Comparison of ENCODE assay signal across 9 cellular contexts in the genomic region with DNA sequence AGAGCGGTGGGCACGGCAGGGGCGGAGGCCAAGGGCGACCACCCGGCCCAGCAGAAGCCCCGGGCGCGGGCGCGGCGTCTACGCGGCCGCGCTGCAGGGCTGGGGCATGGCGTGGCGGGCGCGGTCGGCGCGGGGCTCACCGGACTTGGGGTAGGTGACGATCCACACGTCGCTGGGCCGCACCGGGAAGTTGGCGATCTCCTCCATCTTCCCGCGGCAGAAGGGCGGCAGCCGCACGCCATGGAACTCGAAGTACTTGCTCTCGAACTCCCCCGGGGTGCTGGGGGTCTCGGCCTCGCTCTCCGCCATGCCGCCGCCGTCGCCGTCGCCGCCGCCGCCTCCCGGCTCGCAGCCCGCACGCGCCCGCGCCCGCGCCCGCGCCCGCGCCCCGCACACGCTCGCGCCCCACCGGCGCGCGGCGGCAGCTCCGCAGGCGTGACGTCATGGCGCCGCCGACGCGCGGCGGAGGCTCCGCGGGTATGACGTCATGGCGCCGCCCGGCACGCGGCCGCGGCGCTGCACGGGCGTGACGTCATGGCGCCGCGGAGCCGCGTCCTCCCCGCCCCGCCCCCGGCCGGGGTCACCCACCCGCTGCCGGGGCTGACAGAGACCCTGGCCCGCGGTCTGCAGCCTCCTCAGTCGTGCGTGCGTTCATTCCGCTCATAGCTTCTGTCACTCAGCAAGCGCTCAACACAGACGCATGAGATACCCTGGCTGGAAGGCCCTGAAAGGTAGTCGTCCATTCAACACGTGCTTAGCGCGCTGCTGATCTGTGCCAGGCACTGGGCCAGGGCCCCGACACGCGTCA. TPM values are rescaled to one million over a fixed set of nuclear protein-coding genes. Genes with fewer than 3 reads are reported as not detected.
DNase-seq lines count a peak whose midpoint lies in the region; ATAC-seq and TF ChIP-seq lines count a peak whose summit lies in the region.
"Had no signal": no experiment of that assay in that cellular context is flagged by ENCODE, and none has a peak within 500 bp of the region (broad histone marks: within the 10 kb centered on the region; RNA-seq: fewer than 3 reads in every experiment).

A gene with protein sequence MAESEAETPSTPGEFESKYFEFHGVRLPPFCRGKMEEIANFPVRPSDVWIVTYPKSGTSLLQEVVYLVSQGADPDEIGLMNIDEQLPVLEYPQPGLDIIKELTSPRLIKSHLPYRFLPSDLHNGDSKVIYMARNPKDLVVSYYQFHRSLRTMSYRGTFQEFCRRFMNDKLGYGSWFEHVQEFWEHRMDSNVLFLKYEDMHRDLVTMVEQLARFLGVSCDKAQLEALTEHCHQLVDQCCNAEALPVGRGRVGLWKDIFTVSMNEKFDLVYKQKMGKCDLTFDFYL (minus strand): TSS at position 440 of the 808 bp plus-strand sequence. CDS start 131 bp downstream, at position 309.

- H3K36me3 ChIP-seq in hepatocyte (replicated peaks; ENCODE audit: insufficient read depth, low read depth) = no peaks in the 10 kb centered on the region

- H3K9me3 Mint-ChIP-seq in activated T-cell treated with anti-CD3 and anti-CD28 coated beads, Interleukin-2, amount 50 U/mL, for 4 hours = peaks cover under 1% of the 10 kb centered on the region
- H3K9me3 Mint-ChIP-seq in stimulated activated effector memory CD8-positive, alpha-beta T cell treated with anti-CD3 and anti-CD28 coated beads, Interleukin-12 subunit alpha, Interleukin-12 subunit beta, amount 100 ng/mL, for 72 hours = no peaks in the 10 kb centered on the region

- H3K27ac ChIP-seq in VCaP (peak within 1 kb of the TSS; percentile 57), hepatocyte (no peak within 1 kb of the TSS)

- H3K4me3 ChIP-seq in hepatocyte = peak within 1 kb of the TSS; percentile 20

- no peaks in the 10 kb centered on the region for H3K4me1 Mint-ChIP-seq in activated T-cell treated with anti-CD3 and anti-CD28 coated beads, Interleukin-2, amount 50 U/mL, for 4 hours (ENCODE audit: low read depth)
- H3K4me1 Mint-ChIP-seq in stimulated activated effector memory CD8-positive, alpha-beta T cell treated with anti-CD3 and anti-CD28 coated beads, Interleukin-12 subunit alpha, Interleukin-12 subunit beta, amount 100 ng/mL, for 72 hours = no peaks in the 10 kb centered on the region

- H3K4me2 ChIP-seq in hepatocyte = peak within 1 kb of the TSS; percentile 86

- H3K27ac Mint-ChIP-seq in stimulated activated effector memory CD8-positive, alpha-beta T cell treated with anti-CD3 and anti-CD28 coated beads, Interleukin-12 subunit alpha, Interleukin-12 subunit beta, amount 100 ng/mL, for 72 hours = no peak within 1 kb of the TSS

- no peaks in the 10 kb centered on the region for H3K9me3 ChIP-seq in hepatocyte (ENCODE audit: low read depth)

- peaks cover 70% of the 10 kb centered on the region for H3K27me3 Mint-ChIP-seq in activated T-cell treated with anti-CD3 and anti-CD28 coated beads, Interleukin-2, amount 50 U/mL, for 4 hours (ENCODE audit: low read depth)

- no peaks in the 10 kb centered on the region for H3K36me3 Mint-ChIP-seq in activated T-cell treated with anti-CD3 and anti-CD28 coated beads, Interleukin-2, amount 50 U/mL, for 4 hours (ENCODE audit: insufficient read depth)
- no peaks in the 10 kb centered on the region for H3K36me3 Mint-ChIP-seq in stimulated activated effector memory CD8-positive, alpha-beta T cell treated with anti-CD3 and anti-CD28 coated beads, Interleukin-12 subunit alpha, Interleukin-12 subunit beta, amount 100 ng/mL, for 72 hours

- H4K20me1 ChIP-seq in hepatocyte (ENCODE audit: insufficient read depth, poor library complexity, severe bottlenecking) = no peaks in the 10 kb centered on the region

- TF ChIP-seq CTCF in VCaP (conservative IDR thresholded peaks at IDR 0.05) = no peak
- TF ChIP-seq CTCF in hepatocyte (IDR thresholded peaks at IDR 0.05; ENCODE audit: poor library complexity) = no peak

- H3K27me3 ChIP-seq in hepatocyte = peaks cover 36% of the 10 kb centered on the region

- peaks cover 3% of the 10 kb centered on the region for H3K4me1 ChIP-seq in hepatocyte (ENCODE audit: insufficient read depth)

- WGBS in hepatocyte (ENCODE audit: low lambda C conversion rate, missing lambda C conversion rate) = 5% methylated on average over 56 of the region's 121 CpGs

- DNase-seq in activated T-cell treated with anti-CD3 and anti-CD28 coated beads, Interleukin-2, amount 50 U/mL, for 4 hours = peak; percentile 1
- no peak for DNase-seq in activated T-cell treated with anti-CD3 and anti-CD28 coated beads, Interleukin-2, amount 50 U/mL, for 48 hours
- DNase-seq in hepatocyte (ENCODE audit: low spot score) (peak; percentile 76), GOT3 (lab: John Stamatoyannopoulos, UW) (no peak), dedifferentiated amniotic fluid mesenchymal stem cell (ENCODE audit: extremely low spot score) (no peak)
- no peak for DNase-seq in stimulated activated effector memory CD8-positive, alpha-beta T cell treated with anti-CD3 and anti-CD28 coated beads, Interleukin-12 subunit alpha, Interleukin-12 subunit beta, amount 100 ng/mL, for 72 hours (ENCODE audit: low spot score in 2 of 2)
- DNase-seq: DND-41 had no signal

- H3K79me2 ChIP-seq in hepatocyte = no peaks in the 10 kb centered on the region

- H3K9me2 ChIP-seq in hepatocyte (replicated peaks; ENCODE audit: insufficient read depth) = no peaks in the 10 kb centered on the region

- peak within 1 kb of the TSS; percentile 60 for H3K4me3 Mint-ChIP-seq in activated T-cell treated with anti-CD3 and anti-CD28 coated beads, Interleukin-2, amount 50 U/mL, for 4 hours
- peak within 1 kb of the TSS; percentile 33 for H3K4me3 Mint-ChIP-seq in stimulated activated effector memory CD8-positive, alpha-beta T cell treated with anti-CD3 and anti-CD28 coated beads, Interleukin-12 subunit alpha, Interleukin-12 subunit beta, amount 100 ng/mL, for 72 hours

- no peak for ATAC-seq in activated T-cell treated with anti-CD3 and anti-CD28 coated beads, Interleukin-2, amount 50 U/mL, for 4 hours
- ATAC-seq in stimulated activated effector memory CD8-positive, alpha-beta T cell treated with anti-CD3 and anti-CD28 coated beads, Interleukin-12 subunit alpha, Interleukin-12 subunit beta, amount 100 ng/mL, for 72 hours = no peak
- ATAC-seq in HG03469 (IDR thresholded peaks at IDR 0.05; ENCODE audit: unreplicated experiment) = no peak

- H2AFZ ChIP-seq in hepatocyte = peak within 1 kb of the TSS; percentile 60

RNA-seq across cellular contexts. Expression of the gene that starts here (rescaled TPM):
- total RNA-seq in activated T-cell treated with anti-CD3 and anti-CD28 coated beads, Interleukin-2, amount 50 U/mL, for 4 hours = not detected
- 0.60 and 1.1 TPM in 2 replicates for total RNA-seq in hepatocyte
- 1.7 and 2.8 TPM in 2 replicates for polyA plus RNA-seq in hepatocyte

Comparison
In these comparisons a context has a peak if more than half of its experiments do, and no peak if none do; other contexts are left out.
1. Peak in DNase-seq in activated T-cell treated with anti-CD3 and anti-CD28 coated beads, Interleukin-2, amount 50 U/mL, for 4 hours; RNA of the gene not detected or under 1 TPM.